In the genomic region with DNA sequence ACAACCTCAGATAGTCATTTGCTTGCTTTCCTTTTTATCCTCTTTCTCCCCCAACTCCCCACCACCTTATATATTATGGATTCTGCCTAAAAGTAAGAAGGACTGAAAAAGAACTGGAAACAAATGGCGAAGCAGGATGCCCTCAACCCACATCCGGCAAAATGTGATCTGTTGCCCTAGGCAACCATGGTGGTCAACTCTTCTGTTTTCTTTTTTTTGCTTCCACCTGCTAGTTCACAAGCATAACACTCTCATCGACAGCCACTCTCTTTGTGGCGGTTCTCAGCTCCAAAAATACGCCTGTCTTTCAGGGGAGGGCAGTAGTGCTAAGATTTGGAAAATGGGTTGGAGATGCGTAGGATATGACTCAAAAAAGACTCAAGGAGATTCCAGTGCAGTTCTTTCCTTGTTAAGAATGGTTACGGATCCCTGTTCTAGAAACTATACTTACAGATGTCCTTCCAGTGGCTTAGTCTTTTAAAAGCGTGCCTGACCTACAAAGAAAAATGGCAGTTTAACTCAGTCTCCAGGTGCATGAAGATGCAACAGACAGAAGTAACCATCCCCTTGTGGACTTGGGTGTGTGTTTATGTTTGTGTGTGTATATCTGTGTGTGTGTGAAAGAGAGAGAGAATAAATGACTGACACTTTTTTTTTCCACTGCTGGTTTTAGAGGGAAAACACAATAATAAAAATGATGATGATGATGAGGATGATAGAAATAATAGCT, we compare ENCODE assay signal across 8 cellular contexts. TPM values are rescaled to one million over a fixed set of nuclear protein-coding genes. Genes with fewer than 3 reads are reported as not detected.
DNase-seq lines count a peak whose midpoint lies in the region; ATAC-seq and TF ChIP-seq lines count a peak whose summit lies in the region.

No MANE protein-coding gene starts in this region.

- peaks cover 4% of the 10 kb centered on the region; the same call in 1 of the 2 replicates for H3F3A ChIP-seq in OCI-LY1 (ENCODE audit: insufficient read depth, low read length)

- H3K36me3 ChIP-seq in OCI-LY1 (ENCODE audit: insufficient read depth, low read length) (peaks cover 70% of the 10 kb centered on the region), heart left ventricle (peaks cover 0 to 7% (median 0%) of the 10 kb centered on the region in 9 donors)

- no peaks in the 10 kb centered on the region for H3K27me3 Mint-ChIP-seq in central memory CD8-positive, alpha-beta T cell

- peak overlapping the region; percentile 97 for H3K27ac Mint-ChIP-seq in central memory CD8-positive, alpha-beta T cell (ENCODE audit: low read depth)

- WGBS in heart left ventricle, 4 donors = 70 to 78% (median 75%) methylated on average over 8 of the region's 8 CpGs

- no peak overlapping the region for H2AFZ ChIP-seq in OCI-LY1 (ENCODE audit: low read length)

- peaks cover 21% of the 10 kb centered on the region for H3K36me3 Mint-ChIP-seq in central memory CD8-positive, alpha-beta T cell (ENCODE audit: insufficient read depth)

- H3K4me2 ChIP-seq in OCI-LY1 (ENCODE audit: low read length) = peak overlapping the region; percentile 72

- H3K4me3 ChIP-seq in OCI-LY1 (ENCODE audit: low read depth, low read length, poor library complexity, severe bottlenecking) (peak overlapping the region; percentile 47), heart left ventricle (no peak overlapping the region)

- peaks cover 6% of the 10 kb centered on the region for H3K9me3 Mint-ChIP-seq in central memory CD8-positive, alpha-beta T cell

- no peaks in the 10 kb centered on the region for H4K20me1 ChIP-seq in OCI-LY1 (ENCODE audit: insufficient read depth, low read length)

- intact Hi-C loops in Right ventricle myocardium superior (cut with DNase I) = no loop called here
- intact Hi-C loops in heart left ventricle (cut with DNase I) = no loop called here

- ATAC-seq in GM18508 (IDR thresholded peaks at IDR 0.05; ENCODE audit: insufficient read depth, unreplicated experiment) (peak; percentile 49), HG02588 (IDR thresholded peaks at IDR 0.05; ENCODE audit: unreplicated experiment) (peak; percentile 90), Right ventricle myocardium superior (ENCODE audit: poor library complexity) (no peak), heart left ventricle (no peak)
- peak; percentile 86 for ATAC-seq in central memory CD8-positive, alpha-beta T cell (replicated peaks; ENCODE audit: extremely low read depth, poor library complexity, severe bottlenecking)

- peak; percentile 51 to 77 for DNase-seq in central memory CD8-positive, alpha-beta T cell (ENCODE audit: low spot score in 2 of 2)
- DNase-seq in globus pallidus (ENCODE audit: low spot score) (no peak), Right ventricle myocardium superior (no peak), heart left ventricle (no peak), iPS-NIHi11 (ENCODE audit: low spot score) (no peak)

- no peaks in the 10 kb centered on the region for H3K27me3 ChIP-seq in OCI-LY1 (ENCODE audit: insufficient read depth, low read length)
- no peaks in the 10 kb centered on the region for H3K27me3 ChIP-seq in heart left ventricle

- H3K4me1 Mint-ChIP-seq in central memory CD8-positive, alpha-beta T cell = peaks cover 80% of the 10 kb centered on the region

- H3K79me2 ChIP-seq in OCI-LY1 (ENCODE audit: insufficient read depth, low read length) = peaks cover 84% of the 10 kb centered on the region

- peak overlapping the region; percentile 72 for H3K4me3 Mint-ChIP-seq in central memory CD8-positive, alpha-beta T cell

- no peak for TF ChIP-seq POLR2A in heart left ventricle (IDR thresholded peaks at IDR 0.05)

- H3K27ac ChIP-seq in OCI-LY1 (ENCODE audit: low read depth, low read length, poor library complexity, severe bottlenecking) (peak overlapping the region; percentile 97), heart left ventricle (peak overlapping the region in 1 of 12 donors; percentile 57)

- H3K9me3 ChIP-seq in OCI-LY1 (ENCODE audit: low read length) (0 out of 2 replicates have a peak, but pooled peaks cover 3% of the 10 kb centered on the region), heart left ventricle (peaks cover 0 to 3% (median 0%) of the 10 kb centered on the region in 12 donors)

- peak overlapping the region; percentile 57 for H3K9ac ChIP-seq in OCI-LY1 (ENCODE audit: low read length)

- peaks cover 74% of the 10 kb centered on the region for H3K4me1 ChIP-seq in OCI-LY1 (ENCODE audit: insufficient read depth, low read length, severe bottlenecking)
- H3K4me1 ChIP-seq in heart left ventricle = peaks cover 0 to 36% (median 0%) of the 10 kb centered on the region in 12 donors

- H3K9me2 ChIP-seq in OCI-LY1 (ENCODE audit: low read depth, low read length) = no peaks in the 10 kb centered on the region

- TF ChIP-seq CTCF in OCI-LY1 (IDR thresholded peaks at IDR 0.05; ENCODE audit: low read length) = peak; percentile 11; the same call in 1 of the 2 replicates
- TF ChIP-seq CTCF in heart left ventricle (IDR thresholded peaks at IDR 0.05) = no peak

RNA-seq across cellular contexts. Expression of a gene that starts 10.7 kb away (rescaled TPM):
- total RNA-seq in Right ventricle myocardium superior = 3.3 TPM
- 10 to 100 TPM in 2 of 9 donors, 1 to 10 TPM in 6, under 1 TPM in 1; 0.81 to 19.6 (median 1.8) TPM for total RNA-seq in heart left ventricle
- 1 to 10 TPM in 1 of 2 donors, under 1 TPM in 1; 0.99 to 1.7 TPM for polyA plus RNA-seq in heart left ventricle

Comparison
In these comparisons a context has a peak if more than half of its experiments do, and no peak if none do; other contexts are left out.
1. ATAC-seq: peak in GM18508 (single experiment), HG02588 (single experiment) and central memory CD8-positive, alpha-beta T cell (single experiment); none in Right ventricle myocardium superior (single experiment) and heart left ventricle (0 of 4).
2. DNase-seq: peak in central memory CD8-positive, alpha-beta T cell (2 of 2); none in globus pallidus (single experiment), Right ventricle myocardium superior (single experiment), heart left ventricle (0 of 5) and iPS-NIHi11 (single experiment).